Comparison of ENCODE assay signal across 10 cellular contexts in genomic region chr1:171715813-171716251, GRCh38. TPM values are rescaled to one million over a fixed set of nuclear protein-coding genes. Genes with fewer than 3 reads are reported as not detected.
DNase-seq lines count a peak whose midpoint lies in the region; ATAC-seq, FAIRE-seq and TF ChIP-seq lines count a peak whose summit lies in the region.
"Had no signal": no experiment of that assay in that cellular context is flagged by ENCODE, and none has a peak within 500 bp of the region (broad histone marks: within the 10 kb centered on the region; RNA-seq: fewer than 3 reads in every experiment).

No MANE protein-coding gene starts in this region.

- H3K27me3 Mint-ChIP-seq in activated CD4-positive, alpha-beta T cell treated with anti-CD3 and anti-CD28 coated beads, Interleukin-2, amount 10 ng/mL, durations not matched to agents 7 days and 5 days = no peaks in the 10 kb centered on the region

- no peak overlapping the region for H2AFZ ChIP-seq in HepG2 (ENCODE audit: low read length)

- no peak for ATAC-seq in HepG2
- ATAC-seq in HG03378 (IDR thresholded peaks at IDR 0.05; ENCODE audit: unreplicated experiment) = no peak
- ATAC-seq in GM21717 (IDR thresholded peaks at IDR 0.05; ENCODE audit: unreplicated experiment) = no peak

- H3K9me3 Mint-ChIP-seq in activated CD4-positive, alpha-beta T cell treated with anti-CD3 and anti-CD28 coated beads, Interleukin-2, amount 10 ng/mL, durations not matched to agents 7 days and 5 days = peaks cover under 1% of the 10 kb centered on the region

- H3K27ac ChIP-seq in HepG2 (ENCODE audit: extremely low read length, insufficient read depth, low read length) = no peak overlapping the region

- no peaks in the 10 kb centered on the region for H3K36me3 ChIP-seq in HepG2 (replicated peaks in 1 of 2; ENCODE audit: control insufficient read depth in 1 of 2, insufficient read depth in 2 of 2, low read length in 2 of 2)

- no peaks in the 10 kb centered on the region for H3K4me1 ChIP-seq in HepG2 (ENCODE audit: insufficient read depth, low read length)

- H3K79me2 ChIP-seq in HepG2 (ENCODE audit: insufficient read depth, low read length) = no peaks in the 10 kb centered on the region

- H3K9ac ChIP-seq in HepG2 (ENCODE audit: insufficient read depth, low read depth, low read length) = no peak overlapping the region

- TF ChIP-seq EP300 in HepG2 (IDR thresholded peaks at IDR 0.05; ENCODE audit: low read depth in 2 of 2, low read length in 2 of 2) (no peak), HepG2 (CRISPR knock-in tag; IDR thresholded peaks at IDR 0.05; ENCODE audit: borderline replicate concordance) (no peak)

- no peak for TF ChIP-seq RAD21 in HepG2 (CRISPR knock-in tag; IDR thresholded peaks at IDR 0.05)

- BruUV-seq in HepG2 (replicated peaks; lab: Mats Ljungman, UMichigan) = no TSS peak

- no peak overlapping the region for H3K4me2 ChIP-seq in HepG2 (ENCODE audit: low read depth, low read length)

- H3K9me3 ChIP-seq in HepG2 (ENCODE audit: low read length) = no peaks in the 10 kb centered on the region

- peaks cover 1% of the 10 kb centered on the region for H3K4me1 Mint-ChIP-seq in activated CD4-positive, alpha-beta T cell treated with anti-CD3 and anti-CD28 coated beads, Interleukin-2, amount 10 ng/mL, durations not matched to agents 7 days and 5 days

- POLR2A ChIA-PET in HepG2 (lab: Yijun Ruan, JAX) = no interaction called here
- POLR2A ChIA-PET in activated CD4-positive, alpha-beta T cell treated with anti-CD3 and anti-CD28 coated beads, Interleukin-2, amount 10 ng/mL, durations not matched to agents 7 days and 5 days (lab: Charles Lee) = no interaction called here

- CTCF ChIA-PET in HepG2 (lab: Yijun Ruan, JAX; ENCODE audit: low intra/inter-chr PET ratio, low total read pairs) = interaction anchor here (2.3 to 2.6 kb wide), 2 partner anchors 60 to 71 kb away, joined by 9 to 18 read pairs; no protein-coding TSS in a partner anchor
- CTCF ChIA-PET in activated CD4-positive, alpha-beta T cell treated with anti-CD3 and anti-CD28 coated beads, Interleukin-2, amount 10 ng/mL, durations not matched to agents 7 days and 5 days (lab: Charles Lee) = interaction anchor here (1.2 to 1.8 kb wide), 5 partner anchors 13 to 71 kb away, joined by 3 to 6 read pairs (median 4); no protein-coding TSS in a partner anchor

- peaks cover 11% of the 10 kb centered on the region for H3K36me3 Mint-ChIP-seq in activated CD4-positive, alpha-beta T cell treated with anti-CD3 and anti-CD28 coated beads, Interleukin-2, amount 10 ng/mL, durations not matched to agents 7 days and 5 days (ENCODE audit: low read depth)

- DNase-seq in AML-193 (lab: John Stamatoyannopoulos, UW) = peak; percentile 18 to 28
- peak; percentile 55 for DNase-seq in HT-29 (ENCODE audit: low spot score)
- no peak for DNase-seq in astrocyte of the spinal cord (ENCODE audit: low read depth, low spot score)
- peak; percentile 10 for DNase-seq in HepG2 (ENCODE audit: low spot score)
- no peak for DNase-seq in activated CD4-positive, alpha-beta T cell treated with anti-CD3 and anti-CD28 coated beads, Interleukin-2, amount 10 ng/mL, durations not matched to agents 7 days and 5 days
- no peak for DNase-seq in D341Med (ENCODE audit: low spot score)

- H4K20me1 ChIP-seq in HepG2 (ENCODE audit: insufficient read depth, low read length) = no peaks in the 10 kb centered on the region

- no peak overlapping the region for H3K4me3 Mint-ChIP-seq in activated CD4-positive, alpha-beta T cell treated with anti-CD3 and anti-CD28 coated beads, Interleukin-2, amount 10 ng/mL, durations not matched to agents 7 days and 5 days

- FAIRE-seq in HepG2 (lab: Jason Lieb, UNC) = peak; percentile 28
- FAIRE-seq: endometrium, GM18507 had no signal

- H3K27me3 ChIP-seq in HepG2 (ENCODE audit: control insufficient read depth in 1 of 2, insufficient read depth in 2 of 2, low read length in 2 of 2) = no peaks in the 10 kb centered on the region

- intact Hi-C loops in HepG2 (cut with micrococcal nuclease; ENCODE audit: unreplicated experiment) = loop anchor here (1.0 kb wide), 1 partner anchor 71 kb away; no protein-coding TSS in a partner anchor

- TF ChIP-seq POLR2A in HepG2 (IDR thresholded peaks at IDR 0.05; ENCODE audit: insufficient read depth in 1 of 2, low read depth in 2 of 2, low read length in 2 of 2) = no peak

- H3K4me3 ChIP-seq in astrocyte of the spinal cord (ENCODE audit: low read depth, low read length) (no peak overlapping the region), HepG2 (replicated peaks in 1 of 3; ENCODE audit: insufficient read depth in 1 of 3, low read depth in 2 of 3, low read length in 3 of 3) (no peak overlapping the region)

- no peak overlapping the region for H3K27ac Mint-ChIP-seq in activated CD4-positive, alpha-beta T cell treated with anti-CD3 and anti-CD28 coated beads, Interleukin-2, amount 10 ng/mL, durations not matched to agents 7 days and 5 days

- 87% methylated on average over 3 of the region's 3 CpGs for WGBS in HepG2 (ENCODE audit: low lambda C conversion rate)

- peak; percentile 44 for TF ChIP-seq CTCF in astrocyte of the spinal cord (IDR thresholded peaks at IDR 0.05; ENCODE audit: low read depth, low read length)
- peak; percentile 23; the same call in 1 of the 2 replicates for TF ChIP-seq CTCF in HepG2 (CRISPR knock-in tag; IDR thresholded peaks at IDR 0.05)

- in situ Hi-C loops in astrocyte of the spinal cord (cut with HindIII; ENCODE audit: low sequenced_read_pairs) = no loop called here
- in situ Hi-C loops in HepG2 (cut with HindIII; ENCODE audit: extremely low pct_ligation_motif_present, low pct_unique_long_range_greater_than_20kb) = loop anchor here (10.0 kb wide), 1 partner anchor 71 kb away; no protein-coding TSS in a partner anchor

TF ChIP-seq in HepG2, 621 proteins besides CTCF, POLR2A, EP300 and RAD21:
- TF ChIP-seq STAG1 (CRISPR knock-in tag; IDR thresholded peaks at IDR 0.05) = peak; percentile 53
- TF ChIP-seq ZNF282 (IDR thresholded peaks at IDR 0.05; ENCODE audit: partially characterized antibody) = no peak
- TF ChIP-seq SRY (CRISPR knock-in tag; IDR thresholded peaks at IDR 0.05) = no peak
TF ChIP-seq in HepG2: peak in this region for 1.

RNA-seq across cellular contexts. Expression of gene VAMP4, which starts 26.0 kb away (rescaled TPM):
- total RNA-seq in HT-29 (2014; rRNA removed; shearing (Covaris generic)) = 0.15 and 0.39 TPM in 2 replicates
- total RNA-seq in HepG2 (2016; rRNA removed; fragmentation: Illumina TruSeq; extraction: Trizol) = 1.4 and 1.6 TPM in 2 replicates
- total RNA-seq in HepG2 (2016; cell fraction: cytosol; rRNA removed; fragmentation: Illumina TruSeq; extraction: Trizol; ENCODE audit: low read depth) = 0.71 TPM in 2 replicates
- total RNA-seq in HepG2 (2016; cell fraction: insoluble cytoplasmic fraction; rRNA removed; fragmentation: Illumina TruSeq; extraction: Trizol) = 1.9 and 2.4 TPM in 2 replicates
- total RNA-seq in HepG2 (2016; cell fraction: membrane; rRNA removed; fragmentation: Illumina TruSeq; extraction: Trizol) = 1.4 and 2.3 TPM in 2 replicates
- total RNA-seq in HepG2 (2016; cell fraction: nucleus; rRNA removed; fragmentation: Illumina TruSeq; extraction: Trizol) = 2.0 and 2.2 TPM in 2 replicates
- 1.7 and 2.0 TPM in 2 replicates for polyA plus RNA-seq in HepG2 (2011; rRNA removed)
- 0.46 and 0.91 TPM in 2 replicates for polyA plus RNA-seq in HepG2 (2011; cell fraction: cytosol; rRNA removed)
- polyA plus RNA-seq in HepG2 (2011; cell fraction: nucleus; rRNA removed) = 1.6 and 1.8 TPM in 2 replicates
- 2.7 and 4.0 TPM in 2 replicates for polyA plus RNA-seq in HepG2 (2012)
- 0.92 and 1.6 TPM in 2 replicates for polyA plus RNA-seq in HepG2 (2016; cell fraction: cytosol; fragmentation: Illumina TruSeq; extraction: Trizol; ENCODE audit: low read depth)
- 3.8 TPM in 2 replicates for polyA plus RNA-seq in HepG2 (2016; cell fraction: insoluble cytoplasmic fraction; fragmentation: Illumina TruSeq; extraction: Trizol; ENCODE audit: low read depth)
- 1.7 and 1.9 TPM in 2 replicates for polyA plus RNA-seq in HepG2 (2016; cell fraction: membrane; fragmentation: Illumina TruSeq; extraction: Trizol; ENCODE audit: low read depth)
- polyA plus RNA-seq in HepG2 (2016; cell fraction: nucleus; fragmentation: Illumina TruSeq; extraction: Trizol; ENCODE audit: insufficient read depth, low read depth) = 3.4 and 3.5 TPM in 2 replicates
- polyA minus RNA-seq in HepG2 (2011; rRNA and poly(A)+ RNA removed; ENCODE audit: low replicate concordance) = 0.16 and 0.44 TPM in 2 replicates
- 0.69 and 0.97 TPM in 2 replicates for polyA minus RNA-seq in HepG2 (2011; cell fraction: cytosol; rRNA and poly(A)+ RNA removed)
- 2.1 and 3.9 TPM in 2 replicates for polyA minus RNA-seq in HepG2 (2011; cell fraction: nucleus; rRNA and poly(A)+ RNA removed)
- 10 to 100 TPM; 14.7 to 16.1 TPM for total RNA-seq in activated CD4-positive, alpha-beta T cell treated with anti-CD3 and anti-CD28 coated beads, Interleukin-2, amount 10 ng/mL, durations not matched to agents 7 days and 5 days

Comparison
In these comparisons a context has a peak if more than half of its experiments do, and no peak if none do; other contexts are left out.
1. DNase-seq: peak in AML-193 (2 of 2), HT-29 (single experiment) and HepG2 (single experiment); none in astrocyte of the spinal cord (single experiment), activated CD4-positive, alpha-beta T cell treated with anti-CD3 and anti-CD28 coated beads, Interleukin-2, amount 10 ng/mL, durations not matched to agents 7 days and 5 days (single experiment) and D341Med (single experiment).